10 cellular contexts compared by ENCODE assay signal in genomic region chr16:85169333-85170065, GRCh38. TPM values are rescaled to one million over a fixed set of nuclear protein-coding genes. Genes with fewer than 3 reads are reported as not detected.
DNase-seq lines count a peak whose midpoint lies in the region; ATAC-seq, FAIRE-seq and TF ChIP-seq lines count a peak whose summit lies in the region.
"Had no signal": no experiment of that assay in that cellular context is flagged by ENCODE, and none has a peak within 500 bp of the region (broad histone marks: within the 10 kb centered on the region; RNA-seq: fewer than 3 reads in every experiment).

No MANE protein-coding gene starts in this region.

- CTCF ChIA-PET in PC-9 (lab: Charles Lee) = no interaction called here

- FAIRE-seq in GM12892 (lab: Jason Lieb, UNC) = no peak

- no peak overlapping the region for H3K27ac ChIP-seq in PC-9

- H2AFZ ChIP-seq in PC-9 = no peak overlapping the region

- 0 out of 2 replicates have a peak, but pooled peaks cover 4% of the 10 kb centered on the region for H3K79me2 ChIP-seq in PC-9 (ENCODE audit: low read depth)

- H3K4me1 ChIP-seq in PC-9 (replicated peaks; ENCODE audit: insufficient read depth) = peaks cover 37% of the 10 kb centered on the region

- peaks cover 7% of the 10 kb centered on the region for H3K27me3 ChIP-seq in PC-9 (ENCODE audit: insufficient read depth, low read depth)

- H3K9me2 ChIP-seq in PC-9 (ENCODE audit: insufficient read depth) = no peaks in the 10 kb centered on the region

- H3K4me2 ChIP-seq in PC-9 = peak overlapping the region; percentile 73

- peaks cover 27% of the 10 kb centered on the region; the same call in 1 of the 2 replicates for H3F3A ChIP-seq in PC-9 (ENCODE audit: insufficient read depth, low read depth)

- POLR2A ChIA-PET in PC-9 (lab: Charles Lee; ENCODE audit: unreplicated experiment) = no interaction called here

- H3K9me3 ChIP-seq in PC-9 (ENCODE audit: insufficient read depth, low read depth) = no peaks in the 10 kb centered on the region

- H3K4me3 ChIP-seq in PC-9 (peak overlapping the region; percentile 58; the same call in 1 of the 2 replicates), fibroblast of the aortic adventitia (ENCODE audit: low read depth, low read length) (peak overlapping the region; percentile 61)

- no peaks in the 10 kb centered on the region for H4K20me1 ChIP-seq in PC-9 (ENCODE audit: insufficient read depth)

- no peaks in the 10 kb centered on the region for H3K36me3 ChIP-seq in PC-9 (ENCODE audit: low read depth)

- no peak for TF ChIP-seq POLR2A in GM12892 (IDR thresholded peaks at IDR 0.05; ENCODE audit: low read depth, low read length)

- DNase-seq in ELR (ENCODE audit: low read depth) (peak; percentile 58), PC-9 (peak in 1 of 2 experiments; percentile 26), fibroblast of the aortic adventitia (ENCODE audit: low read depth) (peak; percentile 34), retina (peak; percentile 65), NCI-H187 (lab: John Stamatoyannopoulos, UW) (no peak), GM12892 (ENCODE audit: insufficient read length) (no peak)
- no peak for DNase-seq in stimulated activated naive CD4-positive, alpha-beta T cell (lab: John Stamatoyannopoulos, UW)
- DNase-seq: foreskin melanocyte had no signal

- TF ChIP-seq CTCF in PC-9 (conservative IDR thresholded peaks at IDR 0.05) (no peak), fibroblast of the aortic adventitia (IDR thresholded peaks at IDR 0.05; ENCODE audit: insufficient read depth, low read length) (no peak)

- BruUV-seq in PC-9 (replicated peaks; lab: Mats Ljungman, UMichigan) = no TSS peak

- no peak for ATAC-seq in GM21526 (IDR thresholded peaks at IDR 0.05; ENCODE audit: low FRiP score, unreplicated experiment)

- intact Hi-C loops in PC-9 (cut with micrococcal nuclease; ENCODE audit: unreplicated experiment) = no loop called here

RNA-seq across cellular contexts. Expression of gene CIBAR2, which starts 57.2 kb away (rescaled TPM):
- total RNA-seq in PC-9 (2021) (not detected in 2 replicates), fibroblast of the aortic adventitia (ENCODE audit: low replicate concordance) (not detected in 2 replicates)
- polyA plus RNA-seq in GM12892 (2012; ENCODE audit: missing spikeins) = not detected
- total RNA-seq: T-helper 1 cell treated with Interleukin-12 subunit alpha and Interleukin-12 subunit beta and Interleukin-4 antibody, amounts not matched to agents 30 ng/mL and 1 ng/mL, for 36 hours had no signal

Comparison
In these comparisons a context has a peak if more than half of its experiments do, and no peak if none do; other contexts are left out.
1. DNase-seq: peak in ELR (single experiment), fibroblast of the aortic adventitia (single experiment) and retina (single experiment); none in stimulated activated naive CD4-positive, alpha-beta T cell (0 of 6), NCI-H187 (0 of 2) and GM12892 (single experiment).